Comparison of ENCODE assay signal across 12 cellular contexts in the genomic region with DNA sequence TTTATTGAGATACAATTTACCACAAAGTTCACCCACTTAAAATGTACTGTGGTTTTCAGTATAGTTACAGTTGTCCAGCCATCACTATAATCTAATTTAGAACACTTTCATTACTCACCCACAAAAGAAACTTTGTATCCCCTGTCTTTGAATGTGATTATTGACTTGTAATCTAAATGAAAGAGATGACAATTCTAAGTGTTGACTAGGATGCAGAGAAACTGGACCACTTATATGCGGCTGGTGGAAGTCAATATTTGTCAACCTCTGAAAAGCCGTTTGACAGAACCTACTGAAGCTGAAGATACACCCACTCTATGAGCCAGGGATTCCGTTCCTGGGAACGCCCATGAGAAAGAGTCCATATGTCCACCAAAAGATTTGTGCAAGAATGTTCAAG. TPM values are rescaled to one million over a fixed set of nuclear protein-coding genes. Genes with fewer than 3 reads are reported as not detected.
"Had no signal": no experiment of that assay in that cellular context is flagged by ENCODE, and none has a peak within 500 bp of the region (broad histone marks: within the 10 kb centered on the region; RNA-seq: fewer than 3 reads in every experiment).

No MANE protein-coding gene starts in this region.

- H3K27ac ChIP-seq: GM23248 had no signal

- H3K36me3 ChIP-seq: HAP-1 had no signal

- H2AFZ ChIP-seq: GM23248, GM23338 had no signal

- ATAC-seq: GM23338, HCT116 had no signal

- FAIRE-seq: H1, H54 had no signal

- H3K9ac ChIP-seq: GM23248 had no signal

- H3K4me3 ChIP-seq: GM23248, GM23338, HAP-1 had no signal

- DNase-seq: GM23248, GOT3, H7, H9, HCEC 1CT, HFFc6 had no signal

- H3K4me2 ChIP-seq: GM23338 had no signal

RNA-seq across cellular contexts. Expression of gene TEKT5, which starts 36.8 kb away (rescaled TPM):
- total RNA-seq: GM23248, H1, H4, HFFc6 had no signal
- polyA plus RNA-seq: GM23248, GM23338 had no signal
